27 cellular contexts compared by ENCODE assay signal in genomic region chr6:111069722-111070406, GRCh38. TPM values are rescaled to one million over a fixed set of nuclear protein-coding genes. Genes with fewer than 3 reads are reported as not detected.
A peak's percentile ranks its signal among the peaks of the same experiment; 100 is the strongest.
DNase-seq lines count a peak whose midpoint lies in the region; ATAC-seq and TF ChIP-seq lines count a peak whose summit lies in the region.
"Had no signal": no experiment of that assay in that cellular context is flagged by ENCODE, and none has a peak within 500 bp of the region (broad histone marks: within the 10 kb centered on the region; RNA-seq: fewer than 3 reads in every experiment).

No MANE protein-coding gene starts in this region.

- H3K27ac ChIP-seq in VCaP: peak overlapping the region; percentile 88
- no peak overlapping the region for H3K27ac ChIP-seq in body of pancreas
- H3K27ac ChIP-seq: BLaER1, gastroesophageal sphincter, GM23248, lower lobe of right lung, transverse colon had no signal

- no peak overlapping the region for H3K4me3 ChIP-seq in body of pancreas
- H3K4me3 ChIP-seq: BLaER1, gastroesophageal sphincter, GM23248, lower lobe of right lung, transverse colon had no signal

- H3K9me3 Mint-ChIP-seq in activated naive CD8-positive, alpha-beta T cell treated with anti-CD3 and anti-CD28 coated beads, Interleukin-2, amount 50 U/mL, for 24 hours: no peaks in the 10 kb centered on the region
- no peaks in the 10 kb centered on the region for H3K9me3 Mint-ChIP-seq in activated naive CD8-positive, alpha-beta T cell treated with anti-CD3 and anti-CD28 coated beads for 36 hours
- H3K9me3 Mint-ChIP-seq: activated CD4-positive, alpha-beta memory T cell treated with anti-CD3 and anti-CD28 coated beads for 36 hours; activated naive CD4-positive, alpha-beta T cell treated with anti-CD3 and anti-CD28 coated beads, Interleukin-2, amount 50 U/mL, for 72 hours; activated T-helper 2 cell treated with anti-CD3 and anti-CD28 coated beads, Interferon-gamma antibody, Interleukin-2, Interleukin-4, amounts not matched to agents 10 μg/mL and 5 μg/mL and 100 μg/mL, durations not matched to agents 14 hours and 24 hours and 36 hours; natural killer cell had no signal

- no peak for DNase-seq in activated naive CD8-positive, alpha-beta T cell treated with anti-CD3 and anti-CD28 coated beads, Interleukin-2, amount 50 U/mL, for 24 hours
- DNase-seq in activated naive CD8-positive, alpha-beta T cell treated with anti-CD3 and anti-CD28 coated beads for 36 hours: no peak
- DNase-seq in body of pancreas (no peak), epidermal melanocyte (ENCODE audit: insufficient read length, low spot score) (no peak), ureter (ENCODE audit: low spot score) (no peak)
- DNase-seq: activated CD4-positive, alpha-beta memory T cell treated with anti-CD3 and anti-CD28 coated beads for 36 hours; activated CD8-positive, alpha-beta memory T cell treated with anti-CD3 and anti-CD28 coated beads, Interleukin-2, amount 50 U/mL, for 48 hours; GM23248; hippocampal formation; lower lobe of right lung; natural killer cell; NCI-H2081; NCI-H510A treated with DMSO at 0.1 percent for 48 hours; SK-N-SH; stimulated activated CD4-positive, alpha-beta T cell treated with anti-CD3 and anti-CD28 coated beads, Interleukin-4, amount 100 ng/mL, for 1 hour; transverse colon had no signal

- no peak for TF ChIP-seq CTCF in VCaP (conservative IDR thresholded peaks at IDR 0.05)
- no peak for TF ChIP-seq CTCF in body of pancreas (IDR thresholded peaks at IDR 0.05)

- 62 to 67% methylated on average over 5 of the region's 5 CpGs for WGBS in body of pancreas, 2 donors

- no peak for TF ChIP-seq POLR2A in body of pancreas (IDR thresholded peaks at IDR 0.05)

- H3K36me3 Mint-ChIP-seq in activated naive CD8-positive, alpha-beta T cell treated with anti-CD3 and anti-CD28 coated beads, Interleukin-2, amount 50 U/mL, for 24 hours (ENCODE audit: low read depth): no peaks in the 10 kb centered on the region
- no peaks in the 10 kb centered on the region for H3K36me3 Mint-ChIP-seq in activated naive CD8-positive, alpha-beta T cell treated with anti-CD3 and anti-CD28 coated beads for 36 hours
- H3K36me3 Mint-ChIP-seq: activated CD4-positive, alpha-beta memory T cell treated with anti-CD3 and anti-CD28 coated beads for 36 hours; activated naive CD4-positive, alpha-beta T cell treated with anti-CD3 and anti-CD28 coated beads, Interleukin-2, amount 50 U/mL, for 72 hours; natural killer cell had no signal

- no peaks in the 10 kb centered on the region for H3K9me3 ChIP-seq in body of pancreas
- H3K9me3 ChIP-seq: BLaER1, gastroesophageal sphincter, lower lobe of right lung, SK-N-SH, transverse colon had no signal

- H3K4me3 Mint-ChIP-seq in activated naive CD8-positive, alpha-beta T cell treated with anti-CD3 and anti-CD28 coated beads, Interleukin-2, amount 50 U/mL, for 24 hours: no peak overlapping the region
- H3K4me3 Mint-ChIP-seq in activated naive CD8-positive, alpha-beta T cell treated with anti-CD3 and anti-CD28 coated beads for 36 hours: no peak overlapping the region
- H3K4me3 Mint-ChIP-seq: activated CD4-positive, alpha-beta memory T cell treated with anti-CD3 and anti-CD28 coated beads for 36 hours; IgD-negative memory B cell; natural killer cell had no signal

- H3K27me3 Mint-ChIP-seq in activated naive CD8-positive, alpha-beta T cell treated with anti-CD3 and anti-CD28 coated beads, Interleukin-2, amount 50 U/mL, for 24 hours: no peaks in the 10 kb centered on the region
- H3K27me3 Mint-ChIP-seq in activated naive CD8-positive, alpha-beta T cell treated with anti-CD3 and anti-CD28 coated beads for 36 hours: no peaks in the 10 kb centered on the region

- H3K27me3 ChIP-seq in body of pancreas: no peaks in the 10 kb centered on the region
- H3K27me3 ChIP-seq: BLaER1, transverse colon had no signal

- peak; percentile 52 for ATAC-seq in activated naive CD8-positive, alpha-beta T cell treated with anti-CD3 and anti-CD28 coated beads, Interleukin-2, amount 50 U/mL, for 24 hours
- ATAC-seq in HG02678 (IDR thresholded peaks at IDR 0.05; ENCODE audit: unreplicated experiment) (peak; percentile 21), body of pancreas (no peak)
- ATAC-seq: activated CD4-positive, CD25-positive, alpha-beta regulatory T cell treated with anti-CD3 and anti-CD28 coated beads, Interleukin-2, amount 50 U/mL, for 24 hours; gastroesophageal sphincter; natural killer cell; Right ventricle myocardium inferior had no signal

- peaks cover 11% of the 10 kb centered on the region for H3K4me1 ChIP-seq in body of pancreas
- H3K4me1 ChIP-seq: gastroesophageal sphincter, lower lobe of right lung, transverse colon had no signal

- no peak overlapping the region for H3K27ac Mint-ChIP-seq in activated naive CD8-positive, alpha-beta T cell treated with anti-CD3 and anti-CD28 coated beads, Interleukin-2, amount 50 U/mL, for 24 hours
- no peak overlapping the region for H3K27ac Mint-ChIP-seq in activated naive CD8-positive, alpha-beta T cell treated with anti-CD3 and anti-CD28 coated beads for 36 hours
- H3K27ac Mint-ChIP-seq: activated CD4-positive, alpha-beta memory T cell treated with anti-CD3 and anti-CD28 coated beads for 36 hours; activated naive CD4-positive, alpha-beta T cell treated with anti-CD3 and anti-CD28 coated beads, Interleukin-2, amount 50 U/mL, for 72 hours; activated T-helper 2 cell treated with anti-CD3 and anti-CD28 coated beads, Interferon-gamma antibody, Interleukin-2, Interleukin-4, amounts not matched to agents 10 μg/mL and 5 μg/mL and 100 μg/mL, durations not matched to agents 14 hours and 24 hours and 36 hours; natural killer cell had no signal

- intact Hi-C loops in body of pancreas (cut with DNase I): loop anchor here (10.0 kb wide), 1 partner anchor 135 kb away; no protein-coding TSS in a partner anchor

- no peaks in the 10 kb centered on the region for H3K36me3 ChIP-seq in body of pancreas (replicated peaks in 1 of 2; ENCODE audit: insufficient read depth in 1 of 2, low read depth in 2 of 2)
- H3K36me3 ChIP-seq: BLaER1, gastroesophageal sphincter, lower lobe of right lung, transverse colon had no signal

- H3K4me1 Mint-ChIP-seq in activated naive CD8-positive, alpha-beta T cell treated with anti-CD3 and anti-CD28 coated beads, Interleukin-2, amount 50 U/mL, for 24 hours: peaks cover 5% of the 10 kb centered on the region
- H3K4me1 Mint-ChIP-seq in activated naive CD8-positive, alpha-beta T cell treated with anti-CD3 and anti-CD28 coated beads for 36 hours: no peaks in the 10 kb centered on the region
- H3K4me1 Mint-ChIP-seq: IgD-negative memory B cell, natural killer cell had no signal

RNA-seq across cellular contexts. Expression of gene SLC16A10, which starts 17.4 kb away (rescaled TPM):
- total RNA-seq in activated naive CD8-positive, alpha-beta T cell treated with anti-CD3 and anti-CD28 coated beads for 36 hours: 10 to 100 TPM; 12.0 to 13.4 TPM
- total RNA-seq in body of pancreas (100 to 1,000 TPM in 1 of 2 donors, 10 to 100 TPM in 1; 59.4 to 124 TPM), ureter (1.8 TPM)
- total RNA-seq: fibroblast of lung, GM23248, pulmonary artery endothelial cell had no signal

Comparison
In these comparisons a context has a peak if more than half of its experiments do, and no peak if none do; other contexts are left out.
1. RNA of gene SLC16A10, which starts 17.4 kb away (total RNA-seq): 59.4 to 124 TPM in body of pancreas; 12.0 to 13.4 TPM in activated naive CD8-positive, alpha-beta T cell treated with anti-CD3 and anti-CD28 coated beads for 36 hours and 1.8 TPM in ureter (single experiment); every median in the first group is over 4 times any median in the second.